ENCODE assay signal across 8 cellular contexts in the genomic region with DNA sequence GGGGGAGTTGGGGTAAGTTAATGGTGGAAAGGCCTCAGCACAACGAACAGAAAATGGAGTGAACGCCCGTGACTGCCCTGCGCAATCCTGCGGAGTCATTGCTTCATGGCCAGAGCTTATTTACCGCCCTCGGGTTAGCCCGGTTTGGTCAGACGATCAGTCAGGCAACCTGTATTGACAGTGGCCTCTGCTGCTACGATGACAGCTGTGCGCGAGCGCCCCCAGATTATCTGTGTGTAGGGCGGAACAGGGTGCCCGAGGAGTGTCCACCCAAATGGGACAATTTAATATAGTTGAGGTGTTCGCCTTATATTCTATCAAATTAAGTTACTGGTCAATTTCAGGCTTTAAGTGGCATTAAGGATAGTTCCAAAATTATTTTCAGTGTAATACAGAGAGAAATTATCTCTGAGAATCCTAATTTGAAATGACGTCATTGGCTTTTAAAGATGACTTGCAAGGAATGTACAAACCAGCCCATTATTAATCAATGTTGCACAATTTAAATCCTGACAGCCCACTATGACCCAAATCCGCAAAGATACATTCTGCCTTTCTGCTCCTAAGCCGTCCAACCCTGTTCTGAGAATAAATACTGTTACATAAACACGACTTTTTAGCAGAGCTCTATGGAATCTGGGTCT. TPM values are rescaled to one million over a fixed set of nuclear protein-coding genes. Genes with fewer than 3 reads are reported as not detected.
DNase-seq lines count a peak whose midpoint lies in the region; ATAC-seq lines count a peak whose summit lies in the region.

No MANE protein-coding gene starts in this region.

- ATAC-seq in HG02885 (IDR thresholded peaks at IDR 0.05; ENCODE audit: poor library complexity, unreplicated experiment) (peak; percentile 57), esophagus mucosa (peak; percentile 75)
- ATAC-seq in stimulated activated effector memory CD8-positive, alpha-beta T cell treated with anti-CD3 and anti-CD28 coated beads, Interleukin-12 subunit alpha, Interleukin-12 subunit beta, amount 100 ng/mL, for 72 hours = peak; percentile 57

- H3K4me1 Mint-ChIP-seq in stimulated activated effector memory CD8-positive, alpha-beta T cell treated with anti-CD3 and anti-CD28 coated beads, Interleukin-12 subunit alpha, Interleukin-12 subunit beta, amount 100 ng/mL, for 72 hours = peaks cover 36% of the 10 kb centered on the region

- peaks cover 21% of the 10 kb centered on the region for H3K4me1 ChIP-seq in muscle layer of colon (ENCODE audit: insufficient read depth, low read length)

- H3K27me3 ChIP-seq in muscle layer of colon (ENCODE audit: control insufficient read depth in 1 of 2, insufficient read depth in 2 of 2, low read length in 2 of 2) = no peaks in the 10 kb centered on the region

- H3K9me3 ChIP-seq in muscle layer of colon (ENCODE audit: low read length) = no peaks in the 10 kb centered on the region

- peak overlapping the region; percentile 85 to 94 for H3K4me3 ChIP-seq in muscle layer of colon (ENCODE audit: low read depth in 1 of 2, low read length in 2 of 2)

- peaks cover 48% of the 10 kb centered on the region for H3K36me3 Mint-ChIP-seq in stimulated activated effector memory CD8-positive, alpha-beta T cell treated with anti-CD3 and anti-CD28 coated beads, Interleukin-12 subunit alpha, Interleukin-12 subunit beta, amount 100 ng/mL, for 72 hours

- DNase-seq in activated CD8-positive, alpha-beta memory T cell treated with anti-CD3 and anti-CD28 coated beads for 4 hours (ENCODE audit: low read depth in 2 of 2) = peak; percentile 13 to 36
- DNase-seq in activated CD8-positive, alpha-beta memory T cell treated with anti-CD3 and anti-CD28 coated beads for 24 hours = no peak
- peak; percentile 52 for DNase-seq in NCI-H460 (ENCODE audit: extremely low read depth, low read depth)
- peak; percentile 76 for DNase-seq in activated CD8-positive, alpha-beta memory T cell treated with anti-CD3 and anti-CD28 coated beads, Interleukin-2, amount 50 U/mL, for 48 hours
- peak; percentile 30 to 81 for DNase-seq in stimulated activated effector memory CD8-positive, alpha-beta T cell treated with anti-CD3 and anti-CD28 coated beads, Interleukin-12 subunit alpha, Interleukin-12 subunit beta, amount 100 ng/mL, for 72 hours (ENCODE audit: low spot score in 2 of 2)

- H3K9me3 Mint-ChIP-seq in stimulated activated effector memory CD8-positive, alpha-beta T cell treated with anti-CD3 and anti-CD28 coated beads, Interleukin-12 subunit alpha, Interleukin-12 subunit beta, amount 100 ng/mL, for 72 hours = no peaks in the 10 kb centered on the region

- H3K9ac ChIP-seq in muscle layer of colon (ENCODE audit: low read length) = peak overlapping the region; percentile 79

- no peaks in the 10 kb centered on the region for H3K36me3 ChIP-seq in muscle layer of colon (ENCODE audit: insufficient read depth, low read length)

- peak overlapping the region; percentile 100 for H3K27ac Mint-ChIP-seq in stimulated activated effector memory CD8-positive, alpha-beta T cell treated with anti-CD3 and anti-CD28 coated beads, Interleukin-12 subunit alpha, Interleukin-12 subunit beta, amount 100 ng/mL, for 72 hours

- peak overlapping the region; percentile 98 for H3K4me3 Mint-ChIP-seq in stimulated activated effector memory CD8-positive, alpha-beta T cell treated with anti-CD3 and anti-CD28 coated beads, Interleukin-12 subunit alpha, Interleukin-12 subunit beta, amount 100 ng/mL, for 72 hours

- H3K27ac ChIP-seq in muscle layer of colon (ENCODE audit: low read depth, low read length) = peak overlapping the region; percentile 94

RNA-seq across cellular contexts. Expression of a gene that starts 0.9 kb away (rescaled TPM):
- 111 and 114 TPM in 2 replicates for total RNA-seq in NCI-H460 (2014; rRNA removed; shearing (Covaris generic))
- 66.0 and 84.5 TPM in 2 replicates for polyA plus RNA-seq in NCI-H460 (2014; cell fraction: nucleus; rRNA removed)
- total RNA-seq in esophagus mucosa = 83.3 TPM
